Comparison of ENCODE assay signal across 8 cellular contexts in the genomic region with DNA sequence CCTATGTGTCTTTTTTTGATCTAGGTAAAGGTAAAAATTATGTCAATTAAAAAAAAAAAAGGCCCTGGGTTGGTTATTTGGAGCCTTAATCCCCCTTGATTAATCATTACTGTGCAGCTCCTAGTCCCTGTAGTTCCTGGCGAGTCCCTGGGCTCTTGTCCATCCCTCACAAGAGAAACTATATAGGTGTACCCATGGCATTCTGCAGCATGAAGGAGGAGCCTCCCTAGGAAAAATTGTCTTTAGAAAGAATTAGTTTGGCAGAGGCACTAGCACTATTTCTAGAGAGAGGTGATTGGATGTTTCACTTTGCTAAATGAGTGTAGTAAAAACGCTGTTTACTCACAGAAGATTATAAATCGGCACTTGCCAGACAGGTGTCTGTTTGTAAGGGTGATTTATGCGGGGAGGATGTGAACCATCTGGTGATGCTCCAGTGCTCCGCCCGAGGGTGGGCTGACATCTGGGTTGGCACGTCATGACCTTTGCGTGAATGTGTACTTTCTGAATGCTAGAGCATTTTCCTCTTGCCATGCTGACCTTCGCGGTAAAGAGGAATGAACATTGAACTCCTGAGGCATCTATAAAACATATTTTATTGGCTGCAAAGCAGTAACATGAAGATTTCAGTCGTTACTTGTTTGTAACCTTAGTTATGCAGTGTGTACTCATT. TPM values are rescaled to one million over a fixed set of nuclear protein-coding genes. Genes with fewer than 3 reads are reported as not detected.
DNase-seq lines count a peak whose midpoint lies in the region; ATAC-seq and TF ChIP-seq lines count a peak whose summit lies in the region.

No MANE protein-coding gene starts in this region.

- intact Hi-C loops in Right ventricle myocardium superior (cut with DNase I), result loop anchor here (10.0 kb wide), 1 partner anchor 153 kb away; no protein-coding TSS in a partner anchor
- intact Hi-C loops in prostate gland (cut with DNase I), result no loop called here

- CTCF ChIA-PET in RWPE1 (lab: Yijun Ruan, JAX), result no interaction called here

- no peak for TF ChIP-seq CTCF in right atrium auricular region (IDR thresholded peaks at IDR 0.05)
- TF ChIP-seq CTCF in hepatocyte (IDR thresholded peaks at IDR 0.05; ENCODE audit: poor library complexity), result no peak
- TF ChIP-seq CTCF in RWPE1 (conservative IDR thresholded peaks at IDR 0.05; ENCODE audit: low read depth), result no peak
- no peak for TF ChIP-seq CTCF in prostate gland (IDR thresholded peaks at IDR 0.05)

- 46% methylated on average over 11 of the region's 11 CpGs for WGBS in hepatocyte (ENCODE audit: low lambda C conversion rate, missing lambda C conversion rate)
- 9% methylated on average over 11 of the region's 11 CpGs for WGBS in prostate gland

- H3K36me3 ChIP-seq in right atrium auricular region (no peaks in the 10 kb centered on the region), hepatocyte (replicated peaks; ENCODE audit: insufficient read depth, low read depth) (no peaks in the 10 kb centered on the region), prostate gland (no peaks in the 10 kb centered on the region)

- no peak for DNase-seq in right atrium auricular region (ENCODE audit: low spot score)
- DNase-seq in Right ventricle myocardium superior, result no peak
- peak; percentile 75 for DNase-seq in NCI-H82 treated with DMSO at 0.1 percent for 48 hours (lab: John Stamatoyannopoulos, UW; ENCODE audit: unreplicated experiment)
- DNase-seq in hepatocyte (ENCODE audit: low spot score), result peak; percentile 28
- DNase-seq in stimulated activated CD8-positive, alpha-beta memory T cell treated with anti-CD3 and anti-CD28 coated beads, Interleukin-4, amount 100 ng/mL, for 48 hours, result no peak
- DNase-seq in RWPE1 (ENCODE audit: low spot score), result no peak
- no peak for DNase-seq in prostate gland (ENCODE audit: low spot score)

- H3K4me3 ChIP-seq in right atrium auricular region (no peak overlapping the region), hepatocyte (no peak overlapping the region), prostate gland (peak overlapping the region in 1 of 2 donors; percentile 11)

- H3K79me2 ChIP-seq in hepatocyte, result peaks cover 54% of the 10 kb centered on the region

- no peak overlapping the region for H2AFZ ChIP-seq in hepatocyte

- H3K27me3 ChIP-seq in right atrium auricular region, result no peaks in the 10 kb centered on the region
- H3K27me3 ChIP-seq in hepatocyte, result no peaks in the 10 kb centered on the region
- no peaks in the 10 kb centered on the region for H3K27me3 ChIP-seq in prostate gland (replicated peaks; ENCODE audit: insufficient read depth)

- TF ChIP-seq POLR2A in prostate gland (IDR thresholded peaks at IDR 0.05), result no peak

- H3K27ac ChIP-seq in right atrium auricular region (peak overlapping the region; percentile 68 to 76), hepatocyte (peak overlapping the region; percentile 63), RWPE1 (no peak overlapping the region), prostate gland (peak overlapping the region in 1 of 2 donors; percentile 20)

- H3K4me1 ChIP-seq in right atrium auricular region (peaks cover 0 to 63% of the 10 kb centered on the region in 2 donors), hepatocyte (ENCODE audit: insufficient read depth) (peaks cover 20% of the 10 kb centered on the region), prostate gland (replicated peaks) (no peaks in the 10 kb centered on the region)

- no peak for ATAC-seq in Right ventricle myocardium superior (ENCODE audit: poor library complexity)
- ATAC-seq in HG02840 (IDR thresholded peaks at IDR 0.05; ENCODE audit: low FRiP score, unreplicated experiment), result peak; percentile 62

- peak overlapping the region; percentile 60 for H3K4me2 ChIP-seq in hepatocyte

- no peaks in the 10 kb centered on the region for H3K9me2 ChIP-seq in hepatocyte (replicated peaks; ENCODE audit: insufficient read depth)

- POLR2A ChIA-PET in RWPE1 (lab: Yijun Ruan, JAX; ENCODE audit: low non-redundant PET), result no interaction called here

- no peaks in the 10 kb centered on the region for H4K20me1 ChIP-seq in hepatocyte (ENCODE audit: insufficient read depth, poor library complexity, severe bottlenecking)

- H3K9me3 ChIP-seq in right atrium auricular region (no peaks in the 10 kb centered on the region), hepatocyte (ENCODE audit: low read depth) (no peaks in the 10 kb centered on the region), prostate gland (no peaks in the 10 kb centered on the region)

RNA-seq across cellular contexts. Expression of gene PLCL2, which starts 12.6 kb away (rescaled TPM):
- total RNA-seq in right atrium auricular region, result 10 to 100 TPM; 32.4 to 35.2 TPM
- total RNA-seq in Right ventricle myocardium superior, result 64.5 TPM
- total RNA-seq in hepatocyte, result 14.2 and 15.1 TPM in 2 replicates
- 3.2 and 4.9 TPM in 2 replicates for polyA plus RNA-seq in hepatocyte
- total RNA-seq in prostate gland, result 10 to 100 TPM in 1 of 2 donors, 1 to 10 TPM in 1; 5.3 to 14.5 TPM

Comparison
In these comparisons a context has a peak if more than half of its experiments do, and no peak if none do; other contexts are left out.
1. DNase-seq: peak in NCI-H82 treated with DMSO at 0.1 percent for 48 hours (single experiment) and hepatocyte (single experiment); none in right atrium auricular region (single experiment), Right ventricle myocardium superior (single experiment), stimulated activated CD8-positive, alpha-beta memory T cell treated with anti-CD3 and anti-CD28 coated beads, Interleukin-4, amount 100 ng/mL, for 48 hours (single experiment), RWPE1 (single experiment) and prostate gland (single experiment).